Comparison of ENCODE assay signal across 8 cellular contexts in genomic region chr5:134649163-134649916, GRCh38. TPM values are rescaled to one million over a fixed set of nuclear protein-coding genes. Genes with fewer than 3 reads are reported as not detected.
A peak's percentile ranks its signal among the peaks of the same experiment; 100 is the strongest.
DNase-seq lines count a peak whose midpoint lies in the region; TF ChIP-seq lines count a peak whose summit lies in the region.

No MANE protein-coding gene starts in this region.

- no peaks in the 10 kb centered on the region for H3K27me3 ChIP-seq in ascending aorta
- no peaks in the 10 kb centered on the region for H3K27me3 ChIP-seq in iPS-18a (ENCODE audit: control insufficient read depth, insufficient read depth, low read length)
- H3K27me3 ChIP-seq in spleen (replicated peaks in 1 of 7): no peaks in the 10 kb centered on the region

- H3K27me3 Mint-ChIP-seq in IgD-negative memory B cell: no peaks in the 10 kb centered on the region

- H3K36me3 ChIP-seq in ascending aorta: no peaks in the 10 kb centered on the region
- no peaks in the 10 kb centered on the region for H3K36me3 ChIP-seq in iPS-18a (ENCODE audit: control insufficient read depth, low read depth, low read length)
- peaks cover 0 to 11% (median 0%) of the 10 kb centered on the region in 6 donors for H3K36me3 ChIP-seq in spleen

- 3 to 6% (median 4%) methylated on average over 16 to 19 of the region's 19 CpGs for WGBS in spleen, 5 donors

- H3K4me1 Mint-ChIP-seq in IgD-negative memory B cell: peaks cover 11 to 20% (median 17%) of the 10 kb centered on the region in 3 donors

- DNase-seq in stimulated activated CD4-positive, alpha-beta T cell treated with anti-CD3 and anti-CD28 coated beads, Interleukin-15, amount 100 ng/mL, for 24 hours: peak; percentile 20
- no peak for DNase-seq in stimulated activated CD4-positive, alpha-beta T cell treated with anti-CD3 and anti-CD28 coated beads, Interleukin-1b, Interleukin-23, amount 100 ng/mL, for 48 hours
- peak in 1 of 2 donors; percentile 72 for DNase-seq in ascending aorta (ENCODE audit: low spot score in 2 of 2)
- DNase-seq in spleen: peak; percentile 88
- DNase-seq in occipital lobe (lab: John Stamatoyannopoulos, UW): no peak
- no peak for DNase-seq in NCI-H187 treated with DMSO at 0.1 percent for 48 hours (lab: John Stamatoyannopoulos, UW)

- H3K36me3 Mint-ChIP-seq in IgD-negative memory B cell: peaks cover under 1% of the 10 kb centered on the region

- H3K4me1 ChIP-seq in ascending aorta (peaks cover 4 to 15% of the 10 kb centered on the region in 2 donors), iPS-18a (ENCODE audit: control insufficient read depth, low read depth, low read length) (no peaks in the 10 kb centered on the region), spleen (peaks cover 32 to 71% (median 55%) of the 10 kb centered on the region in 6 donors)

- peak overlapping the region; percentile 97 to 100 (median 99) for H3K27ac Mint-ChIP-seq in IgD-negative memory B cell

- peak overlapping the region; percentile 96 to 99 (median 98) for H3K4me3 Mint-ChIP-seq in IgD-negative memory B cell

- intact Hi-C loops in ascending aorta (cut with DNase I) (loop anchor here (2.0 to 5.0 kb wide), 2 partner anchors 125 to 422 kb away; partner anchors contain the start of genes JADE2 and PPP2CA), spleen (cut with DNase I; ENCODE audit: low total_unique reads) (no loop called here)

- TF ChIP-seq POLR2A in spleen (IDR thresholded peaks at IDR 0.05): no peak

- H3K4me3 ChIP-seq in ascending aorta (peak overlapping the region; percentile 79 to 86), iPS-18a (ENCODE audit: low read length) (peak overlapping the region; percentile 87), spleen (peak overlapping the region; percentile 57 to 94 (median 82))

- TF ChIP-seq CTCF in ascending aorta (IDR thresholded peaks at IDR 0.05): no peak
- no peak for TF ChIP-seq CTCF in spleen (IDR thresholded peaks at IDR 0.05 in 8 of 11, conservative IDR thresholded peaks at IDR 0.05 in 3 of 11)

- H3K9me3 ChIP-seq in ascending aorta: no peaks in the 10 kb centered on the region
- H3K9me3 ChIP-seq in iPS-18a (ENCODE audit: control insufficient read depth, low read depth, low read length): no peaks in the 10 kb centered on the region
- no peaks in the 10 kb centered on the region for H3K9me3 ChIP-seq in spleen

- no peaks in the 10 kb centered on the region for H3K9me3 Mint-ChIP-seq in IgD-negative memory B cell

- peak overlapping the region; percentile 80 for H3K9ac ChIP-seq in iPS-18a (ENCODE audit: low read length)

- H3K27ac ChIP-seq in ascending aorta (peak overlapping the region; percentile 97 to 98), iPS-18a (ENCODE audit: low read length) (no peak overlapping the region), spleen (peak overlapping the region; percentile 92 to 97 (median 94))

RNA-seq across cellular contexts. Expression of gene SEC24A, which starts 0.8 kb away (rescaled TPM):
- polyA plus RNA-seq in IgD-negative memory B cell (9.1 TPM), spleen (1 to 10 TPM; 2.3 to 4.3 (median 2.9) TPM)
- total RNA-seq in ascending aorta (21.2 TPM), spleen (10 to 100 TPM; 20.7 to 36.3 (median 26.2) TPM), occipital lobe (22.9 TPM)

RNA-seq across cellular contexts. Expression of gene SAR1B, which starts 16.7 kb away (rescaled TPM):
- polyA plus RNA-seq in IgD-negative memory B cell: 29.0 TPM
- total RNA-seq in ascending aorta: 11.6 TPM
- total RNA-seq in spleen: 10 to 100 TPM; 40.2 to 68.6 (median 52.0) TPM
- 10 to 100 TPM in 2 of 3 donors, 1 to 10 TPM in 1; 7.8 to 14.5 (median 11.5) TPM for polyA plus RNA-seq in spleen
- total RNA-seq in occipital lobe: 34.9 TPM

Comparison
In these comparisons a context has a peak if more than half of its experiments do, and no peak if none do; other contexts are left out.
1. DNase-seq: peak in stimulated activated CD4-positive, alpha-beta T cell treated with anti-CD3 and anti-CD28 coated beads, Interleukin-15, amount 100 ng/mL, for 24 hours (single experiment) and spleen (single experiment); none in stimulated activated CD4-positive, alpha-beta T cell treated with anti-CD3 and anti-CD28 coated beads, Interleukin-1b, Interleukin-23, amount 100 ng/mL, for 48 hours (single experiment), occipital lobe (single experiment) and NCI-H187 treated with DMSO at 0.1 percent for 48 hours (single experiment).
2. Peak in every context shown above with its lines, with median percentiles within 50 percentile points of each other: H3K4me3 ChIP-seq.